Comparison of ENCODE assay signal across 9 cellular contexts in genomic region chr10:124696446-124697392, GRCh38. TPM values are rescaled to one million over a fixed set of nuclear protein-coding genes. Genes with fewer than 3 reads are reported as not detected.
DNase-seq lines count a peak whose midpoint lies in the region; ATAC-seq and TF ChIP-seq lines count a peak whose summit lies in the region.
"Had no signal": no experiment of that assay in that cellular context is flagged by ENCODE, and none has a peak within 500 bp of the region (broad histone marks: within the 10 kb centered on the region; RNA-seq: fewer than 3 reads in every experiment).

No MANE protein-coding gene starts in this region.

- H3K27ac Mint-ChIP-seq in activated CD4-positive, alpha-beta T cell treated with anti-CD3 and anti-CD28 coated beads, Interleukin-2, amount 10 ng/mL, durations not matched to agents 7 days and 5 days = peak overlapping the region; percentile 95
- peak overlapping the region; percentile 90 to 97 (median 92) for H3K27ac Mint-ChIP-seq in naive thymus-derived CD8-positive, alpha-beta T cell

- H3K27ac ChIP-seq in foreskin keratinocyte = no peak overlapping the region
- H3K27ac ChIP-seq: SJSA1 had no signal

- POLR2A ChIA-PET in activated CD4-positive, alpha-beta T cell treated with anti-CD3 and anti-CD28 coated beads, Interleukin-2, amount 10 ng/mL, durations not matched to agents 7 days and 5 days (lab: Charles Lee) = interaction anchor here (0.7 to 2.2 kb wide), 3 partner anchors 8 to 47 kb away, joined by 3 to 7 read pairs (median 4); no protein-coding TSS in a partner anchor
- POLR2A ChIA-PET in naive thymus-derived CD8-positive, alpha-beta T cell (lab: Charles Lee) = interaction anchor here (1.1 to 4.0 kb wide), 14 partner anchors 8 to 78 kb away, joined by 3 to 24 read pairs (median 6); partner anchors contain the start of gene FAM53B

- no peaks in the 10 kb centered on the region for H3K27me3 ChIP-seq in foreskin keratinocyte
- H3K27me3 ChIP-seq in HAP-1 (ENCODE audit: low read depth) = no peaks in the 10 kb centered on the region
- H3K27me3 ChIP-seq: SJSA1 had no signal

- TF ChIP-seq CTCF in foreskin keratinocyte (conservative IDR thresholded peaks at IDR 0.05) = no peak

- H3K36me3 ChIP-seq in HAP-1 (replicated peaks) = peaks cover 12% of the 10 kb centered on the region

- CTCF ChIA-PET in activated CD4-positive, alpha-beta T cell treated with anti-CD3 and anti-CD28 coated beads, Interleukin-2, amount 10 ng/mL, durations not matched to agents 7 days and 5 days (lab: Charles Lee) = interaction anchor here (0.8 to 15.0 kb wide), 10 partner anchors 9 to 53 kb away, joined by 3 to 209 read pairs (median 6); no protein-coding TSS in a partner anchor

- H3K9me3 ChIP-seq in HAP-1 = no peaks in the 10 kb centered on the region
- H3K9me3 ChIP-seq: SJSA1 had no signal

- H3K4me1 ChIP-seq in foreskin keratinocyte (no peaks in the 10 kb centered on the region), HAP-1 (peaks cover 21% of the 10 kb centered on the region)
- H3K4me1 ChIP-seq: SJSA1 had no signal

- no peaks in the 10 kb centered on the region for H3K9me3 Mint-ChIP-seq in activated CD4-positive, alpha-beta T cell treated with anti-CD3 and anti-CD28 coated beads, Interleukin-2, amount 10 ng/mL, durations not matched to agents 7 days and 5 days
- H3K9me3 Mint-ChIP-seq in naive thymus-derived CD8-positive, alpha-beta T cell = no peaks in the 10 kb centered on the region

- peaks cover 86% of the 10 kb centered on the region for H3K4me1 Mint-ChIP-seq in activated CD4-positive, alpha-beta T cell treated with anti-CD3 and anti-CD28 coated beads, Interleukin-2, amount 10 ng/mL, durations not matched to agents 7 days and 5 days
- H3K4me1 Mint-ChIP-seq in naive thymus-derived CD8-positive, alpha-beta T cell = peaks cover 40 to 90% (median 83%) of the 10 kb centered on the region in 4 donors

- H3K4me3 Mint-ChIP-seq in activated CD4-positive, alpha-beta T cell treated with anti-CD3 and anti-CD28 coated beads, Interleukin-2, amount 10 ng/mL, durations not matched to agents 7 days and 5 days = peak overlapping the region; percentile 42
- peak overlapping the region; percentile 45 to 82 (median 76) for H3K4me3 Mint-ChIP-seq in naive thymus-derived CD8-positive, alpha-beta T cell

- in situ Hi-C loops in HAP-1 (cut with MboI; ENCODE audit: low sequenced_read_pairs) = no loop called here

- no peaks in the 10 kb centered on the region for H3K27me3 Mint-ChIP-seq in activated CD4-positive, alpha-beta T cell treated with anti-CD3 and anti-CD28 coated beads, Interleukin-2, amount 10 ng/mL, durations not matched to agents 7 days and 5 days
- no peaks in the 10 kb centered on the region for H3K27me3 Mint-ChIP-seq in naive thymus-derived CD8-positive, alpha-beta T cell

- no peak overlapping the region for H3K4me3 ChIP-seq in HAP-1
- H3K4me3 ChIP-seq: SJSA1 had no signal

- peak; percentile 50 for DNase-seq in activated CD4-positive, alpha-beta T cell treated with anti-CD3 and anti-CD28 coated beads, Interleukin-2, amount 10 ng/mL, durations not matched to agents 7 days and 5 days
- DNase-seq in naive thymus-derived CD8-positive, alpha-beta T cell = peak in 2 of 10 donors; percentile 41
- no peak for DNase-seq in SKM-1 treated with dmso at 0.1 percent for 144 hours (lab: John Stamatoyannopoulos, UW; ENCODE audit: unreplicated experiment)
- DNase-seq in foreskin keratinocyte = no peak
- DNase-seq in HAP-1 (ENCODE audit: low spot score in 2 of 2) = no peak
- no peak for DNase-seq in NCI-H1105 treated with DMSO at 0.1 percent for 48 hours (lab: John Stamatoyannopoulos, UW)

- H3K36me3 Mint-ChIP-seq in activated CD4-positive, alpha-beta T cell treated with anti-CD3 and anti-CD28 coated beads, Interleukin-2, amount 10 ng/mL, durations not matched to agents 7 days and 5 days (ENCODE audit: low read depth) = peaks cover 69% of the 10 kb centered on the region
- peaks cover 0 to 26% (median 19%) of the 10 kb centered on the region in 3 donors for H3K36me3 Mint-ChIP-seq in naive thymus-derived CD8-positive, alpha-beta T cell

- peak; percentile 72 for ATAC-seq in GM19023 (IDR thresholded peaks at IDR 0.05; ENCODE audit: unreplicated experiment)
- peak; percentile 77 for ATAC-seq in HG02759 (IDR thresholded peaks at IDR 0.05; ENCODE audit: unreplicated experiment)
- ATAC-seq in naive thymus-derived CD8-positive, alpha-beta T cell = peak; percentile 72 to 73
- no peak for ATAC-seq in foreskin keratinocyte

RNA-seq across cellular contexts. Expression of gene FAM53B, which starts 47.5 kb away (rescaled TPM):
- 10 to 100 TPM; 30.1 to 30.9 TPM for total RNA-seq in activated CD4-positive, alpha-beta T cell treated with anti-CD3 and anti-CD28 coated beads, Interleukin-2, amount 10 ng/mL, durations not matched to agents 7 days and 5 days
- total RNA-seq in naive thymus-derived CD8-positive, alpha-beta T cell = 10 to 100 TPM; 22.2 to 23.2 TPM
- polyA plus RNA-seq in naive thymus-derived CD8-positive, alpha-beta T cell = 10 to 100 TPM in 2 of 3 donors, 1 to 10 TPM in 1; 2.4 to 15.1 (median 11.9) TPM
- total RNA-seq in foreskin keratinocyte = 17.3 and 17.5 TPM in 2 replicates
- polyA plus RNA-seq in foreskin keratinocyte = 6.0 and 6.6 TPM in 2 replicates
